ENCODE assay signal across 26 cellular contexts in the genomic region with DNA sequence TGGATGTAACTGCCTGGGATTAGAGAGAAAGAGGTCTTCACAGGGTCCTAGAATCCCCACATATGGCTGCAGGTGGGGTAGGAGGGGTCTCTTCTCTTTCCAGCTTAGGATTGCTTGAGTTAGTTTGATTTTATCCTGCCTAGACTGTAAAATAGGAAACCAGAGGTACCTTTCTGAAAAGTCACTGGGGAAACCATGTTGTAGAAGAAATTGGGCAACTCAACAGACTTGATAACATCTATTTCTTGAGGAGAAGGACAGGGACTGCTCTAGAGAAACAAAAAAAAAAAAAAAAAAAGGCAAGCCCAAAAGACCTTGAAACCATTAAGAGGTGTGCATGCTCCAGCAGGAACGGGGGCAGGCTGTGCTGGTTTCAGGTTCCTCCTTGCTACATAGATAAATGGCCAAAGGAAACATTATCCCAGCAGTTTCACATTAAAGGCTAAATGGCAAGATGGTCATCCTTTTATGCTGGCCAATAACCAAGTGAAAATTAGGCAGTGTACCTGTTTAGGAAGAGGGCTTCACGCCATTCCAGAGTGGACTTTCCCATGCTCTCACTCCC.
"Had no signal": no experiment of that assay in that cellular context is flagged by ENCODE, and none has a peak within 500 bp of the region (broad histone marks: within the 10 kb centered on the region; RNA-seq: fewer than 3 reads in every experiment).

No MANE protein-coding gene starts in this region.

- H3K27ac Mint-ChIP-seq: naive thymus-derived CD8-positive, alpha-beta T cell; neural progenitor cell; stimulated activated naive B cell treated with anti-CD40 and anti-IgM and Interleukin-4, amounts not matched to agents 10 μg/mL and 1 μg/mL and 100 μg/mL, for 72 hours had no signal

- H3K27me3 ChIP-seq: hepatocyte, left lung, neural progenitor cell, right lobe of liver, stomach, testis, thyroid gland, upper lobe of right lung had no signal

- H3K36me3 Mint-ChIP-seq: naive thymus-derived CD8-positive, alpha-beta T cell; neural progenitor cell; stimulated activated naive B cell treated with anti-CD40 and anti-IgM and Interleukin-4, amounts not matched to agents 10 μg/mL and 1 μg/mL and 100 μg/mL, for 72 hours had no signal

- H2AFZ ChIP-seq: hepatocyte, neural progenitor cell, parathyroid adenoma had no signal

- ATAC-seq: left cardiac atrium; naive thymus-derived CD8-positive, alpha-beta T cell; psoas muscle; right lobe of liver; stimulated activated naive B cell treated with anti-CD40 and anti-IgM and Interleukin-4, amounts not matched to agents 10 μg/mL and 1 μg/mL and 100 μg/mL, for 72 hours; stimulated activated naive CD8-positive, alpha-beta T cell treated with anti-CD3 and anti-CD28 coated beads, Interleukin-15, Interleukin-2, amounts not matched to agents 100 U/mL and 50 U/mL, for 24 hours had no signal

- DNase-seq: kidney glomerular epithelial cell; left cardiac atrium; left lung; lower lobe of right lung; mammary epithelial cell; mesenchymal stem cell; naive thymus-derived CD8-positive, alpha-beta T cell; occipital lobe; psoas muscle; right lobe of liver; stimulated activated CD4-positive, alpha-beta T cell treated with anti-CD3 and anti-CD28 coated beads, Interleukin-12 subunit alpha, Interleukin-12 subunit beta, amount 100 ng/mL, for 4 hours; stimulated activated CD4-positive, alpha-beta T cell treated with anti-CD3 and anti-CD28 coated beads, Interleukin-15, amount 100 ng/mL, for 24 hours; stimulated activated CD4-positive, alpha-beta T cell treated with anti-CD3 and anti-CD28 coated beads, Interleukin-2, amount 100 ng/mL, for 24 hours; stimulated activated CD4-positive, alpha-beta T cell treated with anti-CD3 and anti-CD28 coated beads, Interleukin-4, amount 100 ng/mL, for 1 hour; stimulated activated naive B cell treated with anti-CD40 and anti-IgM and Interleukin-4, amounts not matched to agents 10 μg/mL and 1 μg/mL and 100 μg/mL, for 72 hours; stimulated activated naive CD8-positive, alpha-beta T cell treated with anti-CD3 and anti-CD28 coated beads, Interleukin-15, Interleukin-2, amounts not matched to agents 100 U/mL and 50 U/mL, for 24 hours; stomach; testis; thyroid gland; upper lobe of right lung had no signal

- H3K4me2 ChIP-seq: hepatocyte, neural progenitor cell, smooth muscle cell had no signal

- H3K4me1 ChIP-seq: left lung, lower lobe of right lung, neural progenitor cell, parathyroid adenoma, psoas muscle, right lobe of liver, stomach, upper lobe of right lung had no signal

- H3K4me3 ChIP-seq: hepatocyte, left lung, lower lobe of right lung, neural progenitor cell, psoas muscle, right lobe of liver, smooth muscle cell, stomach, testis, thyroid gland, upper lobe of right lung had no signal

- H3K9ac ChIP-seq: neural progenitor cell, parathyroid adenoma had no signal

- H3K36me3 ChIP-seq: left lung, lower lobe of right lung, neural progenitor cell, neutrophil, right lobe of liver, stomach, thyroid gland, upper lobe of right lung had no signal

- H3K4me1 Mint-ChIP-seq: naive thymus-derived CD8-positive, alpha-beta T cell; neural progenitor cell; stimulated activated naive B cell treated with anti-CD40 and anti-IgM and Interleukin-4, amounts not matched to agents 10 μg/mL and 1 μg/mL and 100 μg/mL, for 72 hours had no signal

- H3K9me3 ChIP-seq: left lung, lower lobe of right lung, neutrophil, psoas muscle, right lobe of liver, stomach, testis, thyroid gland, upper lobe of right lung had no signal

- H3K4me3 Mint-ChIP-seq: naive thymus-derived CD8-positive, alpha-beta T cell; nephron; neural progenitor cell; stimulated activated naive B cell treated with anti-CD40 and anti-IgM and Interleukin-4, amounts not matched to agents 10 μg/mL and 1 μg/mL and 100 μg/mL, for 72 hours had no signal

- H3K9me3 Mint-ChIP-seq: nephron; neural progenitor cell; stimulated activated naive B cell treated with anti-CD40 and anti-IgM and Interleukin-4, amounts not matched to agents 10 μg/mL and 1 μg/mL and 100 μg/mL, for 72 hours had no signal

- H3K79me2 ChIP-seq: hepatocyte, parathyroid adenoma had no signal

- H3K27ac ChIP-seq: hepatocyte, left lung, lower lobe of right lung, neural progenitor cell, neutrophil, parathyroid adenoma, psoas muscle, right lobe of liver, stomach, testis, thyroid gland, upper lobe of right lung had no signal
